ENCODE assay signal across 8 cellular contexts in the genomic region with DNA sequence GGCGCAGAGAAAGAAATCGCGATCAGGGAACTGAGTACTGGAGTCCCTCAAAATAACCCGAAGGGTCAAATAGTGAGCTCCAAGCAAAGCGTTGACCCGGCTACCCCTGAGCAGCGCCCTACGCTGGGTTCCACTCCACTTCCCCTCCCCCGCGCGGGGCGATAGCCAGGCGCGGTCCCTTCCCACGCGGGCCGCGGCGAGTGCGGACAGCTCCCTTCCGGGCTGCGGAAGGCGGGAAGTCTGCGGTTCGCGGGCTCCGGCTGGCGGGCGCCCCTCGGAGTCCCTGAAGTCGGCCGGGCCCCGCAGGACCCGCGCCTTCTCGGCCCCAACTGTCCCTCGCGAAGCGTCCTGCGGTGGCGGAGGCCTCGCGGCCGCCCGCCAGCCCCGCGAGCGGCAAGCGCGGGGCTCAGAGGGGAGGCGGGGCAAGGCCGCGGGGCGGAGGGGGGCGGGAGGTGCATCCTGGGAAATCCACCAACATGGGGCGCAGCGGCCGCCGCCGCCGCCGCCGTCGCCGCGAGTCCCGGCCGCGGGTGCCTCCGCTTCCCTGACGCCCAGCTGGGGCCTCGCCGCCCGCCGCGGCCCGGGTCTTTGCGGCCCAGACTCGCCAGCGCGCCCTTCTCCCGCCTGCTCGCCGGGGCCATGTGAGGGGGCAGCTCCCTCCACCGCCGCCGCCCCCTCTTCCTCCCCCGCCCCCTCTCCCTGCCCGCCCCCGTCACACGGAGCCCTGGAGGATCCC. TPM values are rescaled to one million over a fixed set of nuclear protein-coding genes. Genes with fewer than 3 reads are reported as not detected.
A peak's percentile ranks its signal among the peaks of the same experiment; 100 is the strongest.
DNase-seq lines count a peak whose midpoint lies in the region; ATAC-seq lines count a peak whose summit lies in the region.

A gene (plus strand): TSS at position 457 of the 736 bp plus-strand sequence. CDS start 315 bp downstream, outside the sequence.

- POLR2A ChIA-PET in CD4-positive, alpha-beta memory T cell (lab: Charles Lee; ENCODE audit: partially characterized antibody), result interaction anchor here (1.0 to 1.9 kb wide), 3 partner anchors 44 to 147 kb away, joined by 3 to 16 read pairs (median 5); a partner anchor contains a TSS

- peak within 1 kb of the TSS; percentile 87 to 96 (median 94) for H3K4me3 Mint-ChIP-seq in CD4-positive, alpha-beta memory T cell

- no peaks in the 10 kb centered on the region for H3K9me3 ChIP-seq in CD4-positive, alpha-beta memory T cell (ENCODE audit: control insufficient read depth in 1 of 2, low read length in 2 of 2)
- H3K9me3 ChIP-seq in muscle layer of colon (ENCODE audit: low read length), result no peaks in the 10 kb centered on the region

- intact Hi-C loops in CD4-positive, alpha-beta memory T cell (cut with micrococcal nuclease), result loop anchor here (1.0 to 5.0 kb wide), 7 partner anchors 100 to 1385 kb away; a partner anchor contains a TSS

- H3K9ac ChIP-seq in muscle layer of colon (ENCODE audit: low read length), result peak within 1 kb of the TSS; percentile 87

- H3K9me3 Mint-ChIP-seq in CD4-positive, alpha-beta memory T cell, result peaks cover 0 to under 1% (median 0%) of the 10 kb centered on the region in 8 donors

- no peaks in the 10 kb centered on the region for H3K27me3 ChIP-seq in CD4-positive, alpha-beta memory T cell (ENCODE audit: insufficient read depth, low read length)
- H3K27me3 ChIP-seq in muscle layer of colon (ENCODE audit: control insufficient read depth in 1 of 2, insufficient read depth in 2 of 2, low read length in 2 of 2), result no peaks in the 10 kb centered on the region

- peak; percentile 63 to 72 (median 67) for DNase-seq in CD4-positive, alpha-beta memory T cell
- peak; percentile 87 for DNase-seq in OCI-M1 (lab: John Stamatoyannopoulos, UW)
- DNase-seq in activated T-cell treated with anti-CD3 and anti-CD28 coated beads, Interleukin-2, amount 50 U/mL, for 1 hour, result peak; percentile 79
- peak; percentile 36 to 41 for DNase-seq in stimulated activated CD8-positive, alpha-beta memory T cell treated with anti-CD3 and anti-CD28 coated beads, Interleukin-7, amount 100 ng/mL, for 1 hour (ENCODE audit: low read depth in 2 of 2)

- peaks cover 17 to 34% (median 26%) of the 10 kb centered on the region in 4 donors for H3K4me1 Mint-ChIP-seq in CD4-positive, alpha-beta memory T cell

- H3K27ac Mint-ChIP-seq in CD4-positive, alpha-beta memory T cell, result peak within 1 kb of the TSS; percentile 86 to 94 (median 93)

- peak within 1 kb of the TSS; percentile 72 to 76 for H3K4me3 ChIP-seq in CD4-positive, alpha-beta memory T cell (ENCODE audit: low read length in 2 of 2)
- H3K4me3 ChIP-seq in muscle layer of colon (ENCODE audit: low read depth in 1 of 2, low read length in 2 of 2), result peak within 1 kb of the TSS; percentile 87 to 96

- H3K36me3 ChIP-seq in CD4-positive, alpha-beta memory T cell (ENCODE audit: insufficient read depth, low read length), result no peaks in the 10 kb centered on the region
- no peaks in the 10 kb centered on the region for H3K36me3 ChIP-seq in muscle layer of colon (ENCODE audit: insufficient read depth, low read length)

- CTCF ChIA-PET in CD4-positive, alpha-beta memory T cell (lab: Charles Lee; ENCODE audit: partially characterized antibody), result interaction anchor here (1.1 to 1.8 kb wide), 5 partner anchors 21 to 173 kb away, joined by 3 to 6 read pairs (median 4); a partner anchor contains a TSS

- peaks cover 0 to 10% of the 10 kb centered on the region in 2 donors for H3K36me3 Mint-ChIP-seq in CD4-positive, alpha-beta memory T cell

- no peaks in the 10 kb centered on the region for H3K27me3 Mint-ChIP-seq in CD4-positive, alpha-beta memory T cell

- peak within 1 kb of the TSS; percentile 75 for H3K27ac ChIP-seq in CD4-positive, alpha-beta memory T cell (ENCODE audit: low read depth, low read length)
- peak within 1 kb of the TSS; percentile 97 for H3K27ac ChIP-seq in muscle layer of colon (ENCODE audit: low read depth, low read length)

- ATAC-seq in GM19395 (IDR thresholded peaks at IDR 0.05; ENCODE audit: unreplicated experiment) (peak; percentile 75), HG03558 (IDR thresholded peaks at IDR 0.05; ENCODE audit: extremely low read depth, unreplicated experiment) (peak; percentile 60), esophagus mucosa (peak; percentile 76)

- H3K4me1 ChIP-seq in CD4-positive, alpha-beta memory T cell (ENCODE audit: insufficient read depth, low read length), result peaks cover 17% of the 10 kb centered on the region
- H3K4me1 ChIP-seq in muscle layer of colon (ENCODE audit: insufficient read depth, low read length), result peaks cover 23% of the 10 kb centered on the region

RNA-seq across cellular contexts. Expression of the gene that starts here (rescaled TPM):
- total RNA-seq in CD4-positive, alpha-beta memory T cell, result 10 to 100 TPM; 11.9 to 13.0 TPM
- 1 to 10 TPM in 1 of 2 donors, under 1 TPM in 1; 0.18 to 1.1 TPM for polyA plus RNA-seq in CD4-positive, alpha-beta memory T cell
- 28.3 TPM for total RNA-seq in esophagus mucosa

Comparison
In these comparisons a context has a peak if more than half of its experiments do, and no peak if none do; other contexts are left out.
1. Peak in every context shown above with its lines: DNase-seq, ATAC-seq, H3K4me3 ChIP-seq and H3K27ac ChIP-seq.